ENCODE assay signal across 13 cellular contexts in the genomic region with DNA sequence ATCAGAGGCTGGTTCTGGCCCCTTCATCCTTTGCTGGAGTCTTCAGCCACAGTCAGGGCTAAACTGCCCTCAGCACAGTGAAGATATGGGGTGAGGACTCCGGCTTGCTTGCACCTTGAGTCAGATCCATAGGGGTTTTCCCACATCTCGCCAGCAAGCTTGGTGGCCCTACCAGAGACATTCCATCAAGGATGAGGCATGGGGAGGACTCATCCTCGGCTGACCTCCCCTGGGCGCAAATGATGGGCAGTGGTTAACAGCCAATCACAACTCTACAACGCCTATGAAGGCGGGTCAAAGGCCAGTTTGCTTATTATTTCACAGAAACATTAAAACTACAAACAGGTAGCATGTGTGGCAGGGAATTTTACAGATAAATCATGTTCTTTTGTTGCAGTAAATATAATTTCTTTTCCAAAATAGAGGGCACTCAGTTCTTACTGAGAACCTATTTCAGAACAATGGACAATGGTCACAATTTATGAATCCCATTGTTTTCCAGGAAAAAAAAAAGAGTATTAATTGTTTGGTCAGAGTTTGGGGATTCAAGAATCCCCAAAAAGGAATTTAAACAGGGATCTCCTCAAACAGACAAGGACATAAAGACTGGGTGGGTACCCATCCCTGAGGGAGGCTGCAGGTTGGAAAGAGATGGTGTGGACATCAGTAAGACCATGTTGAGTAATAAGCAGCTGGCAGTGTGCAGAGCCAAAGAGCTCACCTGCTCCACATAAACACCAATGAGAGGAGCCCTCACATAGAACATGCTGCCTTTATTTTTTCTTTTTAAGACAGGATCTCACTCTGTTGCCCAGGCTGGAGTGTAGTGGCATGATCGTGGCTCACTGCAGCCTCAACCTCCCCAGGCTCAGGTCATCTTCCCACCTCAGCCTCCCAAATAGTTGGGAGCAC. TPM values are rescaled to one million over a fixed set of nuclear protein-coding genes. Genes with fewer than 3 reads are reported as not detected.
DNase-seq lines count a peak whose midpoint lies in the region; ATAC-seq lines count a peak whose summit lies in the region.
"Had no signal": no experiment of that assay in that cellular context is flagged by ENCODE, and none has a peak within 500 bp of the region (broad histone marks: within the 10 kb centered on the region; RNA-seq: fewer than 3 reads in every experiment).

No MANE protein-coding gene starts in this region.

- no peak overlapping the region for H3K4me3 ChIP-seq in mesendoderm (ENCODE audit: low read length)

- H3K27ac ChIP-seq in cingulate gyrus (ENCODE audit: low read depth, low read length) (peak overlapping the region; percentile 98), mesendoderm (ENCODE audit: low read depth, low read length) (no peak overlapping the region)

- H3K27me3 ChIP-seq in mesendoderm (ENCODE audit: insufficient read depth, low read length, poor library complexity), result no peaks in the 10 kb centered on the region

- no peak overlapping the region for H3K4me2 ChIP-seq in mesendoderm (ENCODE audit: low read length)

- no peak overlapping the region for H2BK15ac ChIP-seq in mesendoderm (replicated peaks; ENCODE audit: low read depth)

- POLR2A ChIA-PET in activated CD4-positive, alpha-beta memory T cell treated with anti-CD3 and anti-CD28 coated beads for 36 hours (lab: Charles Lee), result no interaction called here

- no peak overlapping the region for H3K23ac ChIP-seq in mesendoderm (ENCODE audit: low read length)

- no peaks in the 10 kb centered on the region for H3K79me2 ChIP-seq in mesendoderm (ENCODE audit: control insufficient read depth, insufficient read depth, low read length)

- no peak overlapping the region for H3K27ac Mint-ChIP-seq in activated CD4-positive, alpha-beta memory T cell treated with anti-CD3 and anti-CD28 coated beads for 36 hours
- H3K27ac Mint-ChIP-seq: activated CD4-positive, alpha-beta T cell treated with anti-CD3 and anti-CD28 coated beads for 36 hours; stimulated activated naive CD8-positive, alpha-beta T cell treated with anti-CD3 and anti-CD28 coated beads, Interleukin-15, Interleukin-2, amounts not matched to agents 100 ng/mL and 50 ng/mL, for 24 hours had no signal

- H3K9me3 Mint-ChIP-seq in activated CD4-positive, alpha-beta memory T cell treated with anti-CD3 and anti-CD28 coated beads for 36 hours, result no peaks in the 10 kb centered on the region
- H3K9me3 Mint-ChIP-seq: stimulated activated naive CD8-positive, alpha-beta T cell treated with anti-CD3 and anti-CD28 coated beads, Interleukin-15, Interleukin-2, amounts not matched to agents 100 ng/mL and 50 ng/mL, for 24 hours had no signal

- no peaks in the 10 kb centered on the region for H3K79me1 ChIP-seq in mesendoderm (ENCODE audit: low read length)

- H3K4me1 ChIP-seq in mesendoderm (ENCODE audit: control insufficient read depth, low read depth, low read length), result no peaks in the 10 kb centered on the region

- intact Hi-C loops in activated CD4-positive, alpha-beta memory T cell treated with anti-CD3 and anti-CD28 coated beads for 36 hours (cut with micrococcal nuclease), result no loop called here

- no peak overlapping the region for H4K5ac ChIP-seq in mesendoderm (ENCODE audit: low read length)

- CTCF ChIA-PET in activated CD4-positive, alpha-beta memory T cell treated with anti-CD3 and anti-CD28 coated beads for 36 hours (lab: Charles Lee), result no interaction called here

- H2BK5ac ChIP-seq in mesendoderm (ENCODE audit: low read length), result no peak overlapping the region

- H3K4ac ChIP-seq in mesendoderm (ENCODE audit: low read depth, low read length), result no peak overlapping the region

- no peak overlapping the region for H3K4me3 Mint-ChIP-seq in activated CD4-positive, alpha-beta memory T cell treated with anti-CD3 and anti-CD28 coated beads for 36 hours
- H3K4me3 Mint-ChIP-seq: activated CD4-positive, alpha-beta T cell treated with anti-CD3 and anti-CD28 coated beads for 36 hours; stimulated activated naive CD8-positive, alpha-beta T cell treated with anti-CD3 and anti-CD28 coated beads, Interleukin-15, Interleukin-2, amounts not matched to agents 100 ng/mL and 50 ng/mL, for 24 hours had no signal

- H2AK5ac ChIP-seq in mesendoderm (ENCODE audit: low read length), result no peak overlapping the region

- no peaks in the 10 kb centered on the region for H3K36me3 Mint-ChIP-seq in activated CD4-positive, alpha-beta memory T cell treated with anti-CD3 and anti-CD28 coated beads for 36 hours

- peaks cover 8% of the 10 kb centered on the region for H3K4me1 Mint-ChIP-seq in activated CD4-positive, alpha-beta memory T cell treated with anti-CD3 and anti-CD28 coated beads for 36 hours (ENCODE audit: low read depth)

- H4K8ac ChIP-seq in mesendoderm (ENCODE audit: low read depth, low read length), result no peak overlapping the region

- no peaks in the 10 kb centered on the region for H3K27me3 Mint-ChIP-seq in activated CD4-positive, alpha-beta memory T cell treated with anti-CD3 and anti-CD28 coated beads for 36 hours
- H3K27me3 Mint-ChIP-seq: activated CD4-positive, alpha-beta T cell treated with anti-CD3 and anti-CD28 coated beads for 36 hours; stimulated activated naive CD8-positive, alpha-beta T cell treated with anti-CD3 and anti-CD28 coated beads, Interleukin-15, Interleukin-2, amounts not matched to agents 100 ng/mL and 50 ng/mL, for 24 hours had no signal

- H3K56ac ChIP-seq in mesendoderm (ENCODE audit: low read length), result no peak overlapping the region

- no peak overlapping the region for H2BK120ac ChIP-seq in mesendoderm (ENCODE audit: low read depth, low read length)

- no peaks in the 10 kb centered on the region for H3K36me3 ChIP-seq in mesendoderm (ENCODE audit: control insufficient read depth, insufficient read depth, low read length)

- no peak overlapping the region for H3K9ac ChIP-seq in mesendoderm (ENCODE audit: low read length)

- WGBS in mesendoderm (ENCODE audit: extremely low coverage, insufficient coverage, low lambda C conversion rate), result no CpG with 5 or more reads among the region's 7 CpGs

- no peak for ATAC-seq in HG02885 (IDR thresholded peaks at IDR 0.05; ENCODE audit: poor library complexity, unreplicated experiment)
- ATAC-seq: activated CD4-positive, alpha-beta T cell treated with anti-CD3 and anti-CD28 coated beads for 36 hours; Right ventricle myocardium inferior had no signal

- H3K18ac ChIP-seq in mesendoderm (ENCODE audit: low read length), result no peak overlapping the region

- DNase-seq in Ammon's horn (ENCODE audit: low spot score) (peak; percentile 67), M059J (ENCODE audit: low read depth) (peak; percentile 93), mesendoderm (peak; percentile 23), UCSD-AML1 (lab: John Stamatoyannopoulos, UW; ENCODE audit: unreplicated experiment) (no peak)
- DNase-seq in activated CD4-positive, alpha-beta memory T cell treated with anti-CD3 and anti-CD28 coated beads for 36 hours, result no peak
- DNase-seq in stimulated activated CD4-positive, alpha-beta T cell treated with anti-CD3 and anti-CD28 coated beads, Interleukin-15, amount 100 ng/mL, for 24 hours, result no peak
- DNase-seq: activated CD4-positive, alpha-beta T cell treated with anti-CD3 and anti-CD28 coated beads for 36 hours; NCI-H2029 treated with DMSO at 0.1 percent for 48 hours had no signal

RNA-seq across cellular contexts. Expression of a gene that starts 14.8 kb away (rescaled TPM):
- 25.1 and 36.5 TPM in 2 replicates for total RNA-seq in M059J (2014; rRNA removed; shearing (Covaris generic))
- 38.8 TPM for polyA plus RNA-seq in mesendoderm (2013, experiment 1 of 2)
- polyA plus RNA-seq in mesendoderm (2013, experiment 2 of 2), result 37.6 TPM
- total RNA-seq in activated CD4-positive, alpha-beta memory T cell treated with anti-CD3 and anti-CD28 coated beads for 36 hours, result 10 to 100 TPM; 10.3 to 10.4 TPM
- polyA plus RNA-seq: neural cell had no signal

RNA-seq across cellular contexts. Expression of a gene that starts 36.3 kb away (rescaled TPM):
- 2.8 TPM in 1 of 2 replicates, not detected in the other for total RNA-seq in M059J (2014; rRNA removed; shearing (Covaris generic))
- 0.11 TPM for polyA plus RNA-seq in mesendoderm (2013, experiment 1 of 2)
- polyA plus RNA-seq in mesendoderm (2013, experiment 2 of 2), result 0.08 TPM
- total RNA-seq in activated CD4-positive, alpha-beta memory T cell treated with anti-CD3 and anti-CD28 coated beads for 36 hours, result under 1 TPM in 1 of 2 experiments, not detected in 1; 0.44 TPM
- total RNA-seq: activated CD4-positive, alpha-beta T cell treated with anti-CD3 and anti-CD28 coated beads for 36 hours had no signal
- polyA plus RNA-seq: neural cell had no signal

Comparison
In these comparisons a context has a peak if more than half of its experiments do, and no peak if none do; other contexts are left out.
1. DNase-seq: peak in Ammon's horn (single experiment), M059J (single experiment) and mesendoderm (single experiment); none in UCSD-AML1 (single experiment), activated CD4-positive, alpha-beta memory T cell treated with anti-CD3 and anti-CD28 coated beads for 36 hours (single experiment) and stimulated activated CD4-positive, alpha-beta T cell treated with anti-CD3 and anti-CD28 coated beads, Interleukin-15, amount 100 ng/mL, for 24 hours (single experiment).